25 cellular contexts compared by ENCODE assay signal in the genomic region with DNA sequence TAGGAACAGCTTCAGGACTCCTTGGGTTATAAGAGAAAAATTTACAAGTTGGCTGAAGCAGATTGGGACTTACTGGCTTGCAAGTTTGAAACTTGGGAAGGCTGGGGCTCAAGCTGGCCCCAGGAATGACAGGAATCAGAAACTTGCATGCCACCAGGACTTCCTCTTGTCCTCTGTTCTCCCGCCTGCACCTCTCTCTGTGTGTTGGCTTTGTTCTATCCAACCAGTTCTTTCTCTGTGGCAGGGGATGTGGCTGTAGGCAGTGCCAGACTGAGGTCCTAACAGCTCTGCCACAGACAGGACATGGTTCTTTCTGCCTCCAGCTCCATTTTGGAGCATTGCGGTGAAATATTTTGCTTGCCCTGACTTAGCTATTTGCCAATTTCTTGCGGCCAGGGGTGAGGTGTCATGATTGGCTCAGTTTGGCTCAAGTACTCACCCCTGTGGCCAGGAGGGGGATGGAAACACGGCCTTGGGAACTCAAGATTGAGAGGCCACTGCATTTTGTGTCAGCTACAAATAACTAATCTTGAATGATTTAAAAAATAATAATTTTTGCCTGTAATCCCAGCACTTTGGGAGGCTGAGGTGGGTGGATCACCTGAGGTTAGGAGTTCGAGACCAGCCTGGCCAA. TPM values are rescaled to one million over a fixed set of nuclear protein-coding genes. Genes with fewer than 3 reads are reported as not detected.
"Had no signal": no experiment of that assay in that cellular context is flagged by ENCODE, and none has a peak within 500 bp of the region (broad histone marks: within the 10 kb centered on the region; RNA-seq: fewer than 3 reads in every experiment).

No MANE protein-coding gene starts in this region.

- H3K27ac ChIP-seq: coronary artery, esophagus squamous epithelium, heart left ventricle, lower lobe of right lung, spleen, thoracic aorta, upper lobe of left lung had no signal

- H3K36me3 ChIP-seq: esophagus squamous epithelium, heart left ventricle, lower lobe of right lung, spleen, thoracic aorta, upper lobe of left lung had no signal

- FAIRE-seq: bronchial epithelial cell, kidney had no signal

- H3K27me3 ChIP-seq: esophagus squamous epithelium, heart left ventricle, spleen, upper lobe of left lung had no signal

- H3K9me3 ChIP-seq: esophagus squamous epithelium, heart left ventricle, lower lobe of right lung, thoracic aorta, upper lobe of left lung had no signal

- ATAC-seq: activated T-cell treated with anti-CD3 and anti-CD28 coated beads, Interleukin-2, amount 50 U/mL, for 72 hours; heart left ventricle; lower lobe of right lung; naive thymus-derived CD4-positive, alpha-beta T cell; T-helper 17 cell had no signal

- H3K4me1 ChIP-seq: esophagus squamous epithelium, heart left ventricle, lower lobe of right lung, spleen, upper lobe of left lung had no signal

- DNase-seq: activated CD4-positive, alpha-beta T cell treated with anti-CD3 and anti-CD28 coated beads for 4 hours; activated CD4-positive, alpha-beta T cell treated with anti-CD3 and anti-CD28 coated beads, Interleukin-2, amount 50 U/mL, for 48 hours; activated CD4-positive, CD25-positive, alpha-beta regulatory T cell; activated effector memory CD4-positive, alpha-beta T cell treated with Interleukin-2 at 50 U/mL for 16 hours; activated naive CD4-positive, alpha-beta T cell treated with anti-CD3 and anti-CD28 coated beads for 36 hours; activated naive CD8-positive, alpha-beta T cell treated with anti-CD3 and anti-CD28 coated beads, Interleukin-2, amount 10 ng/mL, durations not matched to agents 7 days and 5 days; activated T-cell treated with anti-CD3 and anti-CD28 coated beads, Interleukin-2, amount 50 U/mL, for 72 hours; amniotic stem cell; esophagus squamous epithelium; heart left ventricle; kidney; lower lobe of right lung; naive thymus-derived CD4-positive, alpha-beta T cell; spleen; stimulated activated CD4-positive, alpha-beta T cell treated with anti-CD3 and anti-CD28 coated beads, Interleukin-4, amount 100 ng/mL, for 24 hours; stimulated activated naive CD4-positive, alpha-beta T cell treated with Interleukin-2 at 50 U/mL for 16 hours; T-helper 17 cell; upper lobe of left lung had no signal

- H3K4me3 ChIP-seq: coronary artery, esophagus squamous epithelium, heart left ventricle, lower lobe of right lung, spleen, thoracic aorta, upper lobe of left lung had no signal

RNA-seq across cellular contexts. Expression of a gene that starts 48.9 kb away (rescaled TPM):
- total RNA-seq: activated CD8-positive, alpha-beta memory T cell treated with anti-CD3 and anti-CD28 coated beads for 36 hours; activated naive CD4-positive, alpha-beta T cell treated with anti-CD3 and anti-CD28 coated beads for 36 hours; activated naive CD8-positive, alpha-beta T cell treated with anti-CD3 and anti-CD28 coated beads, Interleukin-2, amount 10 ng/mL, durations not matched to agents 7 days and 5 days; activated T-cell treated with anti-CD3 and anti-CD28 coated beads, Interleukin-2, amount 50 U/mL, for 72 hours; bronchial epithelial cell; esophagus squamous epithelium; kidney; lower lobe of right lung; neural crest cell; osteocyte; progenitor cell of endocrine pancreas; thoracic aorta; upper lobe of left lung had no signal
- polyA plus RNA-seq: heart left ventricle, spleen had no signal
